In genomic region chr6:8652710-8653109, GRCh38 we compare ENCODE assay signal across 1 cellular context.
A peak's percentile ranks its signal among the peaks of the same experiment; 100 is the strongest.
TF ChIP-seq lines count a peak whose summit lies in the region.

No MANE protein-coding gene starts in this region.

TF ChIP-seq in HepG2, 621 proteins besides CTCF, POLR2A, EP300 and RAD21 (continued from another document):
- TF ChIP-seq ZNF407 (CRISPR knock-in tag; IDR thresholded peaks at IDR 0.05; ENCODE audit: not compliant biosample characterization), result peak; percentile 13
- TF ChIP-seq NR2C2 (CRISPR knock-in tag; IDR thresholded peaks at IDR 0.05; ENCODE audit: borderline replicate concordance), result peak; percentile 26; the same call in 1 of the 2 replicates
- TF ChIP-seq ZBTB39 (CRISPR knock-in tag; IDR thresholded peaks at IDR 0.05), result no peak
- TF ChIP-seq ZNF230 (CRISPR knock-in tag; IDR thresholded peaks at IDR 0.05), result 0 out of 2 replicates have a peak, but pooled peaks have one; percentile 3
- TF ChIP-seq SIN3A (IDR thresholded peaks at IDR 0.05; ENCODE audit: borderline replicate concordance, low read depth, low read length), result 0 out of 2 replicates have a peak, but pooled peaks have one; percentile 25
- TF ChIP-seq SUZ12 (IDR thresholded peaks at IDR 0.05; ENCODE audit: low read depth, low read length), result peak; percentile 35; the same call in 1 of the 2 replicates
- TF ChIP-seq ZNF569 (CRISPR knock-in tag; IDR thresholded peaks at IDR 0.05; ENCODE audit: borderline replicate concordance), result no peak
- TF ChIP-seq ZNF687 (CRISPR knock-in tag; IDR thresholded peaks at IDR 0.05), result 0 out of 2 replicates have a peak, but pooled peaks have one; percentile 19
- peak; percentile 56 for TF ChIP-seq SAP130 (CRISPR knock-in tag; IDR thresholded peaks at IDR 0.05; ENCODE audit: low read depth)
- 0 out of 2 replicates have a peak, but pooled peaks have one; percentile 4 for TF ChIP-seq ZMYM4 (CRISPR knock-in tag; IDR thresholded peaks at IDR 0.05)
- TF ChIP-seq MYPOP (CRISPR knock-in tag; IDR thresholded peaks at IDR 0.05), result 0 out of 2 replicates have a peak, but pooled peaks have one; percentile 6
- no peak for TF ChIP-seq HINFP (CRISPR knock-in tag; IDR thresholded peaks at IDR 0.05; ENCODE audit: low read depth)
- peak; percentile 72; the same call in 1 of the 2 replicates for TF ChIP-seq SIN3B (IDR thresholded peaks at IDR 0.05; ENCODE audit: low read length)
- TF ChIP-seq CHD4 (IDR thresholded peaks at IDR 0.05; ENCODE audit: borderline replicate concordance, low read length), result no peak
- 0 out of 2 replicates have a peak, but pooled peaks have one; percentile 32 for TF ChIP-seq TGIF2 (CRISPR knock-in tag; IDR thresholded peaks at IDR 0.05)
- peak; percentile 17; the same call in 1 of the 2 replicates for TF ChIP-seq SALL1 (CRISPR knock-in tag; IDR thresholded peaks at IDR 0.05)
- 0 out of 2 replicates have a peak, but pooled peaks have one; percentile 7 for TF ChIP-seq ZNF574 (CRISPR knock-in tag; IDR thresholded peaks at IDR 0.05)
- peak; percentile 22; the same call in 1 of the 2 replicates for TF ChIP-seq TFDP2 (CRISPR knock-in tag; IDR thresholded peaks at IDR 0.05)
- TF ChIP-seq THAP11 (CRISPR knock-in tag; IDR thresholded peaks at IDR 0.05), result peak; percentile 97
- no peak for TF ChIP-seq GABPA (IDR thresholded peaks at IDR 0.05; ENCODE audit: low read depth, low read length)
- 0 out of 2 replicates have a peak, but pooled peaks have one; percentile 30 for TF ChIP-seq GABPA (CRISPR knock-in tag; IDR thresholded peaks at IDR 0.05; ENCODE audit: low read depth)
- TF ChIP-seq POLR2AphosphoS5 (IDR thresholded peaks at IDR 0.05; ENCODE audit: low read depth, low read length), result peak; percentile 58
